ENCODE assay signal across 19 cellular contexts in the genomic region with DNA sequence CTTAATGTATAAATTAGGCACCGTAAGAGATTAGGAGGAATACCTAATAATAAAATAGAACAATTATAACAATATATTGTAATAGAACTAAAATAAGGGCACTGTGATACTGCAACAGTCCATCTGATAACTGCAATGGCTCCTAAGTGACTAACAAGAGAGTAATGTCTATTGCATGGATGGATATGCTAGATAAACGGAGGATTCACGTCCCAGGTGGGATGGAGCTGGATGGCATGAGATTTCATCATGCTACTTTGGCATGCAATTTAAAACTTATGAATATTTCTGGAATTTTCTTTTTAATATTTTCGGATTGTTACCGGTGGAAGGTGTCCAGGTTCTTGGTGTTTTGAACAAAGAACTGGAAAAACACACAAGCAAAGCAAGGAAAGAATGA. TPM values are rescaled to one million over a fixed set of nuclear protein-coding genes. Genes with fewer than 3 reads are reported as not detected.
A peak's percentile ranks its signal among the peaks of the same experiment; 100 is the strongest.
DNase-seq lines count a peak whose midpoint lies in the region; ATAC-seq and TF ChIP-seq lines count a peak whose summit lies in the region.
"Had no signal": no experiment of that assay in that cellular context is flagged by ENCODE, and none has a peak within 500 bp of the region (broad histone marks: within the 10 kb centered on the region; RNA-seq: fewer than 3 reads in every experiment).

No MANE protein-coding gene starts in this region.

- peaks cover 4% of the 10 kb centered on the region for H3K36me3 Mint-ChIP-seq in CD4-positive, alpha-beta T cell (ENCODE audit: low read depth)
- no peaks in the 10 kb centered on the region for H3K36me3 Mint-ChIP-seq in activated T-helper 17 cell treated with anti-CD3 and anti-CD28 coated beads, Interleukin-2, amount 50 U/mL, for 72 hours (ENCODE audit: low read depth)
- peaks cover 0 to 4% (median 0%) of the 10 kb centered on the region in 3 donors for H3K36me3 Mint-ChIP-seq in naive thymus-derived CD8-positive, alpha-beta T cell

- intact Hi-C loops in CD4-positive, alpha-beta T cell (cut with DNase I, micrococcal nuclease), result loop anchor here in 1 of 2 experiments (1.0 kb wide), 1 partner anchor 17 kb away; no protein-coding TSS in a partner anchor

- H3K27ac Mint-ChIP-seq in CD4-positive, alpha-beta T cell, result peak overlapping the region; percentile 87
- no peak overlapping the region for H3K27ac Mint-ChIP-seq in activated T-helper 17 cell treated with anti-CD3 and anti-CD28 coated beads, Interleukin-2, amount 50 U/mL, for 72 hours
- peak overlapping the region in 7 of 10 donors; percentile 36 to 92 (median 84) for H3K27ac Mint-ChIP-seq in naive thymus-derived CD8-positive, alpha-beta T cell

- peak overlapping the region; percentile 81 for H3K4me3 Mint-ChIP-seq in CD4-positive, alpha-beta T cell
- H3K4me3 Mint-ChIP-seq in activated T-helper 17 cell treated with anti-CD3 and anti-CD28 coated beads, Interleukin-2, amount 50 U/mL, for 72 hours, result peak overlapping the region; percentile 93
- peak overlapping the region in 7 of 10 donors; percentile 15 to 76 (median 58) for H3K4me3 Mint-ChIP-seq in naive thymus-derived CD8-positive, alpha-beta T cell

- DNase-seq in CD4-positive, alpha-beta T cell, result no peak
- DNase-seq in GM23248 (no peak), T1000 (lab: John Stamatoyannopoulos, UW) (no peak)
- DNase-seq in naive thymus-derived CD8-positive, alpha-beta T cell, result no peak
- DNase-seq: ACHN; DMS53; GDM1; NCI-H1092; NCI-H1436 treated with DMSO at 0.1 percent for 48 hours; NCI-H1930; NCI-H2227 treated with DMSO at 0.1 percent for 48 hours; NCI-H524; NCI-H774; NK-92 treated with Interleukin-12 subunit alpha and Interleukin-12 subunit beta, amount 100 ng/mL, for 24 hours; SJCRH30 had no signal

- no peaks in the 10 kb centered on the region for H3K36me3 ChIP-seq in GM23248 (ENCODE audit: low read depth)
- H3K36me3 ChIP-seq: BLaER1 treated with 17β-estradiol and CSF1 and Interleukin-3, amounts not matched to agents 10 nM and 100 nM; SJCRH30 had no signal

- in situ Hi-C loops in GM23248 (cut with MboI), result no loop called here

- H3K9me3 Mint-ChIP-seq in CD4-positive, alpha-beta T cell, result no peaks in the 10 kb centered on the region
- no peaks in the 10 kb centered on the region for H3K9me3 Mint-ChIP-seq in activated T-helper 17 cell treated with anti-CD3 and anti-CD28 coated beads, Interleukin-2, amount 50 U/mL, for 72 hours
- H3K9me3 Mint-ChIP-seq in naive thymus-derived CD8-positive, alpha-beta T cell, result no peaks in the 10 kb centered on the region

- peaks cover 17% of the 10 kb centered on the region for H3F3A ChIP-seq in GM23248 (ENCODE audit: insufficient read depth)

- no peak overlapping the region for H3K9ac ChIP-seq in GM23248
- H3K9ac ChIP-seq: BLaER1 treated with 17β-estradiol and CSF1 and Interleukin-3, amounts not matched to agents 10 nM and 100 nM had no signal

- TF ChIP-seq CTCF in CD4-positive, alpha-beta T cell (IDR thresholded peaks at IDR 0.05), result no peak

- CTCF ChIA-PET in CD4-positive, alpha-beta T cell (lab: Charles Lee), result interaction anchor here (1.1 to 4.2 kb wide), 3 partner anchors 15 to 63 kb away, joined by 6 to 52 read pairs (median 6); partner anchors contain the start of genes THAP2 and ZFC3H1

- H3K79me2 ChIP-seq in GM23248 (ENCODE audit: insufficient read depth), result peaks cover 18% of the 10 kb centered on the region

- no peak overlapping the region for H3K4me2 ChIP-seq in GM23248 (ENCODE audit: unreplicated experiment)
- H3K4me2 ChIP-seq: BLaER1 treated with 17β-estradiol and CSF1 and Interleukin-3, amounts not matched to agents 10 nM and 100 nM had no signal

- H2AFZ ChIP-seq in GM23248, result peak overlapping the region; percentile 95; the same call in 1 of the 2 replicates

- peaks cover 39% of the 10 kb centered on the region for H3K4me1 Mint-ChIP-seq in CD4-positive, alpha-beta T cell (ENCODE audit: low read depth)
- H3K4me1 Mint-ChIP-seq in activated T-helper 17 cell treated with anti-CD3 and anti-CD28 coated beads, Interleukin-2, amount 50 U/mL, for 72 hours, result peaks cover 6% of the 10 kb centered on the region
- peaks cover 10 to 34% (median 21%) of the 10 kb centered on the region in 4 donors for H3K4me1 Mint-ChIP-seq in naive thymus-derived CD8-positive, alpha-beta T cell

- H3K4me3 ChIP-seq in GM23248, result no peak overlapping the region
- H3K4me3 ChIP-seq: BLaER1 treated with 17β-estradiol and CSF1 and Interleukin-3, amounts not matched to agents 10 nM and 100 nM; SJCRH30 had no signal

- H3K27ac ChIP-seq in CD4-positive, alpha-beta T cell (ENCODE audit: low read depth, low read length), result no peak overlapping the region
- H3K27ac ChIP-seq in GM23248, result no peak overlapping the region
- H3K27ac ChIP-seq: BLaER1 treated with 17β-estradiol and CSF1 and Interleukin-3, amounts not matched to agents 10 nM and 100 nM; SJCRH30 had no signal

- H3K27me3 Mint-ChIP-seq in CD4-positive, alpha-beta T cell, result no peaks in the 10 kb centered on the region
- no peaks in the 10 kb centered on the region for H3K27me3 Mint-ChIP-seq in activated T-helper 17 cell treated with anti-CD3 and anti-CD28 coated beads, Interleukin-2, amount 50 U/mL, for 72 hours
- no peaks in the 10 kb centered on the region for H3K27me3 Mint-ChIP-seq in naive thymus-derived CD8-positive, alpha-beta T cell

- H3K4me1 ChIP-seq in GM23248 (ENCODE audit: insufficient read depth), result peaks cover 20% of the 10 kb centered on the region
- H3K4me1 ChIP-seq: SJCRH30 had no signal

- no peak for ATAC-seq in CD4-positive, alpha-beta T cell (ENCODE audit: poor library complexity)
- no peak for ATAC-seq in activated T-helper 17 cell treated with anti-CD3 and anti-CD28 coated beads, Interleukin-2, amount 50 U/mL, for 72 hours (replicated peaks)
- no peak for ATAC-seq in naive thymus-derived CD8-positive, alpha-beta T cell
- ATAC-seq in GM21717 (IDR thresholded peaks at IDR 0.05; ENCODE audit: unreplicated experiment), result no peak
- no peak for ATAC-seq in HG03045 (IDR thresholded peaks at IDR 0.05; ENCODE audit: unreplicated experiment)

- H3K9me2 ChIP-seq in GM23248 (ENCODE audit: insufficient read depth), result no peaks in the 10 kb centered on the region

- no peaks in the 10 kb centered on the region for H4K20me1 ChIP-seq in GM23248 (ENCODE audit: insufficient read depth)
- H4K20me1 ChIP-seq: BLaER1 treated with 17β-estradiol and CSF1 and Interleukin-3, amounts not matched to agents 10 nM and 100 nM had no signal

- POLR2A ChIA-PET in CD4-positive, alpha-beta T cell (lab: Charles Lee), result interaction anchor here (0.6 to 6.2 kb wide), 4 partner anchors 17 to 155 kb away, joined by 6 to 312 read pairs (median 42); partner anchors contain the start of genes RAB21, TBC1D15, THAP2 and ZFC3H1
- POLR2A ChIA-PET in naive thymus-derived CD8-positive, alpha-beta T cell (lab: Charles Lee), result interaction anchor here (3.1 to 5.0 kb wide), 2 partner anchors 16 to 19 kb away, joined by 17 to 213 read pairs; partner anchors contain the start of genes THAP2 and ZFC3H1

- 87 to 91% methylated on average over 5 of the region's 5 CpGs for WGBS in GM23248 (ENCODE audit: low coverage in 1 of 2, low lambda C conversion rate in 2 of 2, missing lambda C conversion rate in 2 of 2), 2 experiments

- no peaks in the 10 kb centered on the region for H3K9me3 ChIP-seq in CD4-positive, alpha-beta T cell (ENCODE audit: control insufficient read depth, low read length)
- no peaks in the 10 kb centered on the region for H3K9me3 ChIP-seq in GM23248 (ENCODE audit: low read depth)
- H3K9me3 ChIP-seq: BLaER1 treated with 17β-estradiol and CSF1 and Interleukin-3, amounts not matched to agents 10 nM and 100 nM; SJCRH30 had no signal

- no peaks in the 10 kb centered on the region for H3K27me3 ChIP-seq in CD4-positive, alpha-beta T cell (ENCODE audit: control insufficient read depth, insufficient read depth, low read length)
- no peaks in the 10 kb centered on the region for H3K27me3 ChIP-seq in GM23248 (replicated peaks; ENCODE audit: insufficient read depth)
- H3K27me3 ChIP-seq: BLaER1 treated with 17β-estradiol and CSF1 and Interleukin-3, amounts not matched to agents 10 nM and 100 nM; SJCRH30 had no signal

RNA-seq across cellular contexts. Expression of gene TMEM19, which starts 2.2 kb away (rescaled TPM):
- 10 to 100 TPM in 1 of 2 experiments, 1 to 10 TPM in 1; 8.9 to 11.6 TPM for total RNA-seq in CD4-positive, alpha-beta T cell
- 25.8 and 40.5 TPM in 2 replicates for total RNA-seq in GM23248 (2014; rRNA removed; shearing (Covaris generic))
- 16.0 and 18.2 TPM in 2 replicates for polyA plus RNA-seq in GM23248 (2016; fragmentation: Nextera tagmentation; extraction: Ambion mirVana)
- total RNA-seq in activated T-helper 17 cell treated with anti-CD3 and anti-CD28 coated beads, Interleukin-2, amount 50 U/mL, for 72 hours, result 10 to 100 TPM; 16.2 to 29.7 TPM
- 10 to 100 TPM; 22.0 to 30.5 TPM for total RNA-seq in naive thymus-derived CD8-positive, alpha-beta T cell
- 10 to 100 TPM; 40.1 to 53.8 (median 43.5) TPM for polyA plus RNA-seq in naive thymus-derived CD8-positive, alpha-beta T cell

RNA-seq across cellular contexts. Expression of gene THAP2, which starts 19.5 kb away (rescaled TPM):
- total RNA-seq in CD4-positive, alpha-beta T cell, result 10 to 100 TPM; 12.1 to 12.6 TPM
- 8.0 and 10.3 TPM in 2 replicates for total RNA-seq in GM23248 (2014; rRNA removed; shearing (Covaris generic))
- polyA plus RNA-seq in GM23248 (2016; fragmentation: Nextera tagmentation; extraction: Ambion mirVana), result 5.0 and 7.0 TPM in 2 replicates
- total RNA-seq in activated T-helper 17 cell treated with anti-CD3 and anti-CD28 coated beads, Interleukin-2, amount 50 U/mL, for 72 hours, result 10 to 100 TPM in 1 of 2 donors, 1 to 10 TPM in 1; 8.7 to 10.9 TPM
- total RNA-seq in naive thymus-derived CD8-positive, alpha-beta T cell, result 10 to 100 TPM; 14.3 to 15.8 TPM
- polyA plus RNA-seq in naive thymus-derived CD8-positive, alpha-beta T cell, result 10 to 100 TPM in 1 of 3 donors, 1 to 10 TPM in 2; 9.6 to 11.6 (median 9.7) TPM

RNA-seq across cellular contexts. Expression of gene ZFC3H1, which starts 20.0 kb away (rescaled TPM):
- 100 to 1,000 TPM; 131 to 135 TPM for total RNA-seq in CD4-positive, alpha-beta T cell
- total RNA-seq in GM23248 (2014; rRNA removed; shearing (Covaris generic)), result 13.4 and 15.1 TPM in 2 replicates
- 25.4 and 27.0 TPM in 2 replicates for polyA plus RNA-seq in GM23248 (2016; fragmentation: Nextera tagmentation; extraction: Ambion mirVana)
- total RNA-seq in activated T-helper 17 cell treated with anti-CD3 and anti-CD28 coated beads, Interleukin-2, amount 50 U/mL, for 72 hours, result 100 to 1,000 TPM in 1 of 2 donors, 10 to 100 TPM in 1; 61.6 to 111 TPM
- 100 to 1,000 TPM; 117 to 118 TPM for total RNA-seq in naive thymus-derived CD8-positive, alpha-beta T cell
- polyA plus RNA-seq in naive thymus-derived CD8-positive, alpha-beta T cell, result 10 to 100 TPM; 19.1 to 28.5 (median 21.3) TPM
